Comparison of ENCODE assay signal across 1 cellular context in genomic region chr12:112913888-112914287, GRCh38. TPM values are rescaled to one million over a fixed set of nuclear protein-coding genes. Genes with fewer than 3 reads are reported as not detected.
"Had no signal": no experiment of that assay in that cellular context is flagged by ENCODE, and none has a peak within 500 bp of the region (broad histone marks: within the 10 kb centered on the region; RNA-seq: fewer than 3 reads in every experiment).

No MANE protein-coding gene starts in this region.

RNA-seq across cellular contexts. Expression of gene OAS1, which starts 7.1 kb away (rescaled TPM):
- total RNA-seq: IMR-90 had no signal
